8 cellular contexts compared by ENCODE assay signal in the genomic region with DNA sequence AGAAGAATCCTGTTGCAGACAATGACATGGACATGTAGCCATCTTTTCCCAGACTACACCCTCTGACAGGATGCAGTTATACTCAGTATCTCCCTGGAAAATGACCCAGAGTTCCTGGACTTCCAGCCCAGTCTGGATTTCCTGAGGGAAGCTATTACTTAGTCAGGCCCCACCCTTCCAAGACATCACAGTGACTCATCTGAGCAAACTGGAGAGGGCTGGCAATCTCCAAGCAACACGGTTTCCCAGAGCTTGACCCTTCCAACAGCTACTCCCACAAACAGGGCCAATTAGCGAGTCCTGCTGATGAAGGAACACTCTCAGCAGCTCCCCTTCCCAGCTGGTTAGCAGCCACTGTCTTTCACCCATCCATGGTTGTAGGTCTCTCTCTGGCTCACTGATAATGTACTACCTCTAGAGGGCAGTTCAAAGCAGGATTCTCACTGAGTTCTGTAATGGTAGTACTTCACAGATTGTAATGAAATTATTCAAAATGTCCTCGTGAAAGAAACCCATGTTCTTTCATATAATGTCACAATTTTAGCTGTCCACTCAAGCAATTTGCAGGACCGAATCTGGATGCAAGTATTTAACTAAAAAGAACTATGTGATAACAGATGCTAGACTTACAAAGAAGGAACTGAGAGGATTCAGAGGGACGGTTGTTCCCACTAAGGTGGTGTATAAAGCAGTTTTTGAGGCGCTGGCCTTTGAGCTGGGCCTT.
A peak's percentile ranks its signal among the peaks of the same experiment; 100 is the strongest.
DNase-seq lines count a peak whose midpoint lies in the region; ATAC-seq and FAIRE-seq lines count a peak whose summit lies in the region.

No MANE protein-coding gene starts in this region.

- peak overlapping the region; percentile 61 to 66 for H3K27ac ChIP-seq in mucosa of rectum (ENCODE audit: low read depth in 2 of 2, low read length in 2 of 2)

- no peaks in the 10 kb centered on the region for H3K9me3 ChIP-seq in mucosa of rectum (ENCODE audit: control insufficient read depth in 2 of 2, low read length in 2 of 2)

- ATAC-seq in esophagus mucosa (peak; percentile 91), GM21360 (IDR thresholded peaks at IDR 0.05; ENCODE audit: unreplicated experiment) (no peak)

- peak; percentile 67 for FAIRE-seq in GM18507 (lab: Jason Lieb, UNC)

- no peaks in the 10 kb centered on the region for H3K27me3 ChIP-seq in mucosa of rectum (ENCODE audit: control insufficient read depth in 2 of 2, insufficient read depth in 2 of 2, low read length in 2 of 2)

- H3K36me3 ChIP-seq in mucosa of rectum (ENCODE audit: control insufficient read depth in 2 of 2, insufficient read depth in 2 of 2, low read length in 2 of 2): no peaks in the 10 kb centered on the region

- H3K4me1 ChIP-seq in mucosa of rectum (ENCODE audit: control insufficient read depth in 2 of 2, insufficient read depth in 2 of 2, low read length in 2 of 2): peaks cover 3 to 14% of the 10 kb centered on the region in 2 donors

- in situ Hi-C loops in SK-MEL-5 (cut with HindIII; ENCODE audit: low pct_unique_long_range_greater_than_20kb, low sequenced_read_pairs): no loop called here

- DNase-seq in COR-L47 (lab: John Stamatoyannopoulos, UW): peak; percentile 61
- DNase-seq in GM18507 (ENCODE audit: extremely low spot score, insufficient read length, low read depth): no peak
- DNase-seq in HK-2 (ENCODE audit: unreplicated experiment): peak; percentile 59
- peak; percentile 84 for DNase-seq in SK-MEL-5 (ENCODE audit: low read depth, low spot score)
- no peak for DNase-seq in stimulated activated CD8-positive, alpha-beta memory T cell treated with anti-CD3 and anti-CD28 coated beads, Interleukin-4, amount 100 ng/mL, for 48 hours

- no peak overlapping the region for H3K9ac ChIP-seq in mucosa of rectum (ENCODE audit: low read depth in 1 of 2, low read length in 2 of 2)

- H3K4me3 ChIP-seq in mucosa of rectum (ENCODE audit: low read length in 2 of 2): peak overlapping the region in 1 of 2 donors; percentile 13

Comparison
In these comparisons a context has a peak if more than half of its experiments do, and no peak if none do; other contexts are left out.
1. DNase-seq: peak in COR-L47 (single experiment), HK-2 (single experiment) and SK-MEL-5 (single experiment); none in GM18507 (single experiment) and stimulated activated CD8-positive, alpha-beta memory T cell treated with anti-CD3 and anti-CD28 coated beads, Interleukin-4, amount 100 ng/mL, for 48 hours (single experiment).